15 cellular contexts compared by ENCODE assay signal in genomic region chr4:148434075-148434773, GRCh38. TPM values are rescaled to one million over a fixed set of nuclear protein-coding genes. Genes with fewer than 3 reads are reported as not detected.
A peak's percentile ranks its signal among the peaks of the same experiment; 100 is the strongest.
DNase-seq lines count a peak whose midpoint lies in the region; ATAC-seq and FAIRE-seq lines count a peak whose summit lies in the region.
"Had no signal": no experiment of that assay in that cellular context is flagged by ENCODE, and none has a peak within 500 bp of the region (broad histone marks: within the 10 kb centered on the region; RNA-seq: fewer than 3 reads in every experiment).

No MANE protein-coding gene starts in this region.

- H3K9me3 Mint-ChIP-seq in activated naive CD8-positive, alpha-beta T cell treated with anti-CD3 and anti-CD28 coated beads, Interleukin-2, amount 10 ng/mL, durations not matched to agents 7 days and 5 days, result no peaks in the 10 kb centered on the region

- WGBS in small intestine, 3 donors, result 5 to 20% (median 11%) methylated on average over 2 of the region's 2 CpGs

- DNase-seq in activated naive CD8-positive, alpha-beta T cell treated with anti-CD3 and anti-CD28 coated beads, Interleukin-2, amount 10 ng/mL, durations not matched to agents 7 days and 5 days, result no peak
- DNase-seq in small intestine (peak; percentile 79), activated gamma-delta T cell (lab: John Stamatoyannopoulos, UW) (no peak), NCI-H226 (no peak), cerebellar nuclear complex (lab: John Stamatoyannopoulos, UW) (no peak)
- DNase-seq: activated CD4-positive, alpha-beta T cell treated with anti-CD3 and anti-CD28 coated beads for 48 hours; heart left ventricle; NCI-H2171; right cardiac atrium; uterus had no signal

- no peak overlapping the region for H3K27ac ChIP-seq in small intestine (ENCODE audit: low read depth in 1 of 2, low read length in 1 of 2)
- H3K27ac ChIP-seq: cardiac muscle cell, heart left ventricle, uterus had no signal

- H3K36me3 Mint-ChIP-seq in activated naive CD8-positive, alpha-beta T cell treated with anti-CD3 and anti-CD28 coated beads, Interleukin-2, amount 10 ng/mL, durations not matched to agents 7 days and 5 days, result peaks cover 9% of the 10 kb centered on the region

- H3K27ac Mint-ChIP-seq in activated naive CD8-positive, alpha-beta T cell treated with anti-CD3 and anti-CD28 coated beads, Interleukin-2, amount 10 ng/mL, durations not matched to agents 7 days and 5 days, result no peak overlapping the region

- H3K4me3 ChIP-seq in small intestine (ENCODE audit: low read depth in 1 of 2, low read length in 2 of 2), result no peak overlapping the region
- H3K4me3 ChIP-seq: cardiac muscle cell, uterus had no signal

- no peaks in the 10 kb centered on the region for H3K27me3 Mint-ChIP-seq in activated naive CD8-positive, alpha-beta T cell treated with anti-CD3 and anti-CD28 coated beads, Interleukin-2, amount 10 ng/mL, durations not matched to agents 7 days and 5 days

- peak overlapping the region; percentile 31 for H3K4me3 Mint-ChIP-seq in activated naive CD8-positive, alpha-beta T cell treated with anti-CD3 and anti-CD28 coated beads, Interleukin-2, amount 10 ng/mL, durations not matched to agents 7 days and 5 days

- peaks cover 6% of the 10 kb centered on the region for H3K4me1 Mint-ChIP-seq in activated naive CD8-positive, alpha-beta T cell treated with anti-CD3 and anti-CD28 coated beads, Interleukin-2, amount 10 ng/mL, durations not matched to agents 7 days and 5 days

- POLR2A ChIA-PET in activated naive CD8-positive, alpha-beta T cell treated with anti-CD3 and anti-CD28 coated beads, Interleukin-2, amount 10 ng/mL, durations not matched to agents 7 days and 5 days (lab: Charles Lee), result no interaction called here

- ATAC-seq in GM18909 (IDR thresholded peaks at IDR 0.05; ENCODE audit: poor library complexity, unreplicated experiment), result peak; percentile 73
- peak; percentile 73 for ATAC-seq in HG02943 (IDR thresholded peaks at IDR 0.05; ENCODE audit: low read depth, unreplicated experiment)
- no peak for ATAC-seq in activated naive CD8-positive, alpha-beta T cell treated with anti-CD3 and anti-CD28 coated beads, Interleukin-2, amount 10 ng/mL, durations not matched to agents 7 days and 5 days (ENCODE audit: low read depth)
- ATAC-seq: heart left ventricle, right cardiac atrium, Right ventricle myocardium inferior had no signal

- H3K36me3 ChIP-seq in small intestine (ENCODE audit: control insufficient read depth in 2 of 2, insufficient read depth in 2 of 2, low read length in 2 of 2), result no peaks in the 10 kb centered on the region
- H3K36me3 ChIP-seq: cardiac muscle cell, uterus had no signal

- no peaks in the 10 kb centered on the region for H3K4me1 ChIP-seq in small intestine (ENCODE audit: control insufficient read depth in 2 of 2, insufficient read depth in 1 of 2, low read depth in 1 of 2, low read length in 1 of 2)
- H3K4me1 ChIP-seq: uterus had no signal

- no peaks in the 10 kb centered on the region for H3K27me3 ChIP-seq in small intestine (ENCODE audit: control insufficient read depth in 2 of 2, insufficient read depth in 2 of 2, low read length in 2 of 2)
- H3K27me3 ChIP-seq: heart left ventricle, uterus had no signal

- no peaks in the 10 kb centered on the region for H3K9me3 ChIP-seq in small intestine (ENCODE audit: control insufficient read depth, low read depth)
- H3K9me3 ChIP-seq: heart left ventricle, uterus had no signal

- peak; percentile 96 for FAIRE-seq in small intestine (lab: Jason Lieb, UNC)
- FAIRE-seq: G401.6 had no signal

RNA-seq across cellular contexts. Expression of gene NR3C2, which starts 8.0 kb away (rescaled TPM):
- total RNA-seq in activated naive CD8-positive, alpha-beta T cell treated with anti-CD3 and anti-CD28 coated beads, Interleukin-2, amount 10 ng/mL, durations not matched to agents 7 days and 5 days, result 10 to 100 TPM; 19.5 to 24.4 TPM
- polyA plus RNA-seq in small intestine, result 10 to 100 TPM in 1 of 3 donors, 1 to 10 TPM in 2; 6.0 to 10.5 (median 8.4) TPM
